Comparison of ENCODE assay signal across 10 cellular contexts in the genomic region with DNA sequence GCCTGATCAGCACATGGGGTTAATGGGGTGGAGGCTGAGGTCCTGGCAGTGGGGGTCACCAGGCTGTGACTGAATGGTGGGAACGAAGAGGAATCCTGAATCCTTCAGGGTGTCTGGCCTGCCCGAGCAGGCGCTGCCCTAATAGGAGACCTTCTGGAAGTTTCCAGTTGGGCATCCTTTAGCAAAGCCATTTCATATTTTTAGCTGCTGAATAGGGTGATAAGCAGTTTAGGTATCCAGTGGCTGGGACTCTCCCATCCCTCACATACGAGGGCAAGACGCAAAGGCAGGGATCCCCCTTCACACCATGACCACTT.
A peak's percentile ranks its signal among the peaks of the same experiment; 100 is the strongest.
DNase-seq lines count a peak whose midpoint lies in the region; ATAC-seq, FAIRE-seq and TF ChIP-seq lines count a peak whose summit lies in the region.
"Had no signal": no experiment of that assay in that cellular context is flagged by ENCODE, and none has a peak within 500 bp of the region (broad histone marks: within the 10 kb centered on the region; RNA-seq: fewer than 3 reads in every experiment).

No MANE protein-coding gene starts in this region.

- H3K79me1 ChIP-seq in mesendoderm (ENCODE audit: low read length) = no peaks in the 10 kb centered on the region

- ATAC-seq in GM19043 (IDR thresholded peaks at IDR 0.05; ENCODE audit: low read depth, unreplicated experiment) = peak; percentile 2

- no peak overlapping the region for H4K8ac ChIP-seq in mesendoderm (ENCODE audit: low read depth, low read length)

- H3K36me3 ChIP-seq in ACC112 (ENCODE audit: insufficient read depth, low read length) (no peaks in the 10 kb centered on the region), mesendoderm (ENCODE audit: control insufficient read depth, insufficient read depth, low read length) (no peaks in the 10 kb centered on the region)

- no peaks in the 10 kb centered on the region for H3K36me3 Mint-ChIP-seq in activated T-helper 1 cell treated with anti-CD3 and anti-CD28 coated beads, Interleukin-12 subunit alpha, Interleukin-12 subunit beta, Interleukin-2, Interleukin-4 antibody, amounts not matched to agents 30 ng/mL and 10 ng/mL and 1 ng/mL, durations not matched to agents 14 hours and 24 hours and 36 hours (ENCODE audit: low read depth)
- H3K36me3 Mint-ChIP-seq: naive thymus-derived CD8-positive, alpha-beta T cell had no signal

- H3K4me1 ChIP-seq in ACC112 (ENCODE audit: control insufficient read depth, insufficient read depth, low read length, unreplicated experiment) (peaks cover 36% of the 10 kb centered on the region), mesendoderm (ENCODE audit: control insufficient read depth, low read depth, low read length) (peaks cover 13% of the 10 kb centered on the region)

- H3K18ac ChIP-seq in mesendoderm (ENCODE audit: low read length) = no peak overlapping the region

- H3K4me1 Mint-ChIP-seq in activated T-helper 1 cell treated with anti-CD3 and anti-CD28 coated beads, Interleukin-12 subunit alpha, Interleukin-12 subunit beta, Interleukin-2, Interleukin-4 antibody, amounts not matched to agents 30 ng/mL and 10 ng/mL and 1 ng/mL, durations not matched to agents 14 hours and 24 hours and 36 hours (ENCODE audit: low read depth) = peaks cover 29% of the 10 kb centered on the region

- H2AK5ac ChIP-seq in mesendoderm (ENCODE audit: low read length) = peak overlapping the region; percentile 6

- H3K9ac ChIP-seq in mesendoderm (ENCODE audit: low read length) = no peak overlapping the region

- H3K27ac ChIP-seq in ACC112 (ENCODE audit: low read depth, low read length) = peak overlapping the region; percentile 76
- peak overlapping the region; percentile 20 for H3K27ac ChIP-seq in mesendoderm (ENCODE audit: low read depth, low read length)

- WGBS in mesendoderm (ENCODE audit: extremely low coverage, insufficient coverage, low lambda C conversion rate) = no CpG with 5 or more reads among the region's 5 CpGs

- H4K5ac ChIP-seq in mesendoderm (ENCODE audit: low read length) = no peak overlapping the region

- no peak overlapping the region for H2BK120ac ChIP-seq in mesendoderm (ENCODE audit: low read depth, low read length)

- no peaks in the 10 kb centered on the region for H3K9me3 Mint-ChIP-seq in activated T-helper 1 cell treated with anti-CD3 and anti-CD28 coated beads, Interleukin-12 subunit alpha, Interleukin-12 subunit beta, Interleukin-2, Interleukin-4 antibody, amounts not matched to agents 30 ng/mL and 10 ng/mL and 1 ng/mL, durations not matched to agents 14 hours and 24 hours and 36 hours
- H3K9me3 Mint-ChIP-seq: naive thymus-derived CD8-positive, alpha-beta T cell had no signal

- H3K4me3 ChIP-seq in ACC112 (ENCODE audit: low read depth, low read length) = no peak overlapping the region
- H3K4me3 ChIP-seq in mesendoderm (ENCODE audit: low read length) = no peak overlapping the region

- H3K79me2 ChIP-seq in ACC112 (ENCODE audit: control insufficient read depth, insufficient read depth, low read length, unreplicated experiment) = no peaks in the 10 kb centered on the region
- no peaks in the 10 kb centered on the region for H3K79me2 ChIP-seq in mesendoderm (ENCODE audit: control insufficient read depth, insufficient read depth, low read length)

- no peak overlapping the region for H3K23ac ChIP-seq in mesendoderm (ENCODE audit: low read length)

- H3K4me3 Mint-ChIP-seq in activated T-helper 1 cell treated with anti-CD3 and anti-CD28 coated beads, Interleukin-12 subunit alpha, Interleukin-12 subunit beta, Interleukin-2, Interleukin-4 antibody, amounts not matched to agents 30 ng/mL and 10 ng/mL and 1 ng/mL, durations not matched to agents 14 hours and 24 hours and 36 hours = no peak overlapping the region

- no peak for TF ChIP-seq POLR2A in GM12891 (IDR thresholded peaks at IDR 0.05; ENCODE audit: low read depth, low read length)

- peak overlapping the region; percentile 91 for H3K27ac Mint-ChIP-seq in activated T-helper 1 cell treated with anti-CD3 and anti-CD28 coated beads, Interleukin-12 subunit alpha, Interleukin-12 subunit beta, Interleukin-2, Interleukin-4 antibody, amounts not matched to agents 30 ng/mL and 10 ng/mL and 1 ng/mL, durations not matched to agents 14 hours and 24 hours and 36 hours

- no peaks in the 10 kb centered on the region for H3K27me3 ChIP-seq in ACC112 (ENCODE audit: insufficient read depth, low read length)
- peaks cover 6% of the 10 kb centered on the region for H3K27me3 ChIP-seq in mesendoderm (ENCODE audit: insufficient read depth, low read length, poor library complexity)

- H3K56ac ChIP-seq in mesendoderm (ENCODE audit: low read length) = peak overlapping the region; percentile 18

- peak overlapping the region; percentile 2 for H2BK5ac ChIP-seq in mesendoderm (ENCODE audit: low read length)

- no peak overlapping the region for H2AFZ ChIP-seq in ACC112 (ENCODE audit: low read length, unreplicated experiment)

- H3K4ac ChIP-seq in mesendoderm (ENCODE audit: low read depth, low read length) = no peak overlapping the region

- intact Hi-C loops in activated T-helper 1 cell treated with anti-CD3 and anti-CD28 coated beads, Interleukin-12 subunit alpha, Interleukin-12 subunit beta, Interleukin-2, Interleukin-4 antibody, amounts not matched to agents 30 ng/mL and 10 ng/mL and 1 ng/mL, durations not matched to agents 14 hours and 24 hours and 36 hours (cut with micrococcal nuclease) = loop anchor here (1.0 to 10.0 kb wide), 7 partner anchors 18 to 501 kb away; a partner anchor contains a TSS
- intact Hi-C loops in head of caudate nucleus (cut with DNase I) = no loop called here

- no peak for DNase-seq in activated T-helper 1 cell treated with anti-CD3 and anti-CD28 coated beads, Interleukin-12 subunit alpha, Interleukin-12 subunit beta, Interleukin-2, Interleukin-4 antibody, amounts not matched to agents 30 ng/mL and 10 ng/mL and 1 ng/mL, durations not matched to agents 14 hours and 24 hours and 36 hours (ENCODE audit: low spot score)
- DNase-seq in mesendoderm = no peak
- no peak for DNase-seq in DMS 273 (lab: John Stamatoyannopoulos, UW; ENCODE audit: unreplicated experiment)
- no peak for DNase-seq in DMS53 (lab: John Stamatoyannopoulos, UW)
- DNase-seq in head of caudate nucleus = no peak
- DNase-seq in GM12891 (ENCODE audit: insufficient read length, low spot score) = no peak
- DNase-seq: DMS79 had no signal

- no peak overlapping the region for H2BK15ac ChIP-seq in mesendoderm (replicated peaks; ENCODE audit: low read depth)

- H3K4me2 ChIP-seq in mesendoderm (ENCODE audit: low read length) = no peak overlapping the region

- H3K27me3 Mint-ChIP-seq in activated T-helper 1 cell treated with anti-CD3 and anti-CD28 coated beads, Interleukin-12 subunit alpha, Interleukin-12 subunit beta, Interleukin-2, Interleukin-4 antibody, amounts not matched to agents 30 ng/mL and 10 ng/mL and 1 ng/mL, durations not matched to agents 14 hours and 24 hours and 36 hours (ENCODE audit: insufficient read depth) = peaks cover 3% of the 10 kb centered on the region

- no peak for FAIRE-seq in GM12891 (lab: Jason Lieb, UNC)

TF ChIP-seq in GM12891, 5 proteins besides CTCF, POLR2A, EP300 and RAD21:
- TF ChIP-seq TAF1 (IDR thresholded peaks at IDR 0.05; ENCODE audit: low read depth, low read length) (no peak), SPI1 (IDR thresholded peaks at IDR 0.05; ENCODE audit: low read depth, low read length) (no peak), POLR2AphosphoS5 (IDR thresholded peaks at IDR 0.05; ENCODE audit: low read depth, low read length) (no peak), PAX5 (IDR thresholded peaks at IDR 0.05; ENCODE audit: insufficient read depth, low read length, severe bottlenecking) (no peak), POU2F2 (IDR thresholded peaks at IDR 0.05; ENCODE audit: low read depth, low read length) (no peak)
